ENCODE assay signal across 1 cellular context in genomic region chr17:20066253-20066652, GRCh38.
A peak's percentile ranks its signal among the peaks of the same experiment; 100 is the strongest.
TF ChIP-seq lines count a peak whose summit lies in the region.

No MANE protein-coding gene starts in this region.

TF ChIP-seq in SK-N-SH, 30 proteins besides CTCF, POLR2A, EP300 and RAD21 (continued from another document):
- TF ChIP-seq YY1 (IDR thresholded peaks at IDR 0.05; ENCODE audit: low read depth) (no peak), SMC3 (IDR thresholded peaks at IDR 0.05; ENCODE audit: low read depth, low read length) (no peak), REST (IDR thresholded peaks at IDR 0.05; ENCODE audit: low read depth, low read length) (0 out of 2 replicates have a peak, but pooled peaks have one; percentile 17), TEAD4 (IDR thresholded peaks at IDR 0.05; ENCODE audit: borderline replicate concordance, insufficient read depth) (peak; percentile 70), FOSL2 (IDR thresholded peaks at IDR 0.05; ENCODE audit: borderline replicate concordance, low read depth) (peak; percentile 80), USF1 (IDR thresholded peaks at IDR 0.05; ENCODE audit: borderline replicate concordance, low read depth) (no peak), POLR2AphosphoS5 (IDR thresholded peaks at IDR 0.05; ENCODE audit: low read depth, low read length) (no peak), USF2 (IDR thresholded peaks at IDR 0.05; ENCODE audit: borderline replicate concordance, low read depth, low read length) (no peak)
